ENCODE assay signal across 25 cellular contexts in the genomic region with DNA sequence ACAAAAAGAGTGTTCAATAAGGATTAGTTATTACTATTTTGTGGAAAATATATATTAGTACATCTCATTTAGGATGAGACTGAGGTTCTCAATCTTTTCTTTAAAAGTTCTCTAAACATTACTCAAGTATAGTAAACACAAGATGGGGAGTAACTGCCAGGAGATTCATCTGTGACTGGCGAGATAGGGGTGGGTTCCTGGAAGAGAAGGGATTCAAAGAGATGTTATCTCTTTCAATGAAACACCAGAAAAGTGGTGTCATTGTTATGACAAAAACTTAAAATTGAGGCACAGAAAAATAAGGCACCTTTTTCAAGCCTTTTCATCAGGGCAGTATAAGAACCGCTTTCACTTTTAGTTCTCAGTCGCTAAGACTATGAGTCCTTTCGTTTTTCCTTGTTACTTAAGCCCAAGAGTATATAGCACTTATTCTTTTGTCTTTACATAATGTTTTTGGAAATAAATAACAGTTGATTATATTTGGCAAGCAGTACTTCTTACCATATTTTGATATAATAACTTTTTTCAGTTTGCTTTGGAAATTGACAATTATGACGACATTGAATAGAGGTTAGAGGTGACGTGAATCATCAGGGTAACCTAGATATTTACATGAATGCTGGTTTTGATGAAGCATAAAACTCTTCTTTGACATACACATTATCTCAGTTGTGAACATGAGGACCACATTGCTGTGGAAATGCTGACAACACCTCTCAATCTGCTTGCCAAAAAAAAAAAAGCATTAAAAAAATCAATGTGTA.
A peak's percentile ranks its signal among the peaks of the same experiment; 100 is the strongest.
DNase-seq lines count a peak whose midpoint lies in the region; ATAC-seq, FAIRE-seq and TF ChIP-seq lines count a peak whose summit lies in the region.
"Had no signal": no experiment of that assay in that cellular context is flagged by ENCODE, and none has a peak within 500 bp of the region (broad histone marks: within the 10 kb centered on the region; RNA-seq: fewer than 3 reads in every experiment).

No MANE protein-coding gene starts in this region.

- H3K4me3 ChIP-seq in heart right ventricle: peak overlapping the region in 1 of 10 donors; percentile 7
- H3K4me3 ChIP-seq in Loucy (ENCODE audit: low read length, poor library complexity, severe bottlenecking): no peak overlapping the region
- H3K4me3 ChIP-seq in fibroblast of villous mesenchyme (ENCODE audit: low read depth, low read length): peak overlapping the region; percentile 5
- H3K4me3 ChIP-seq in small intestine (ENCODE audit: low read depth in 1 of 2, low read length in 2 of 2): no peak overlapping the region
- H3K4me3 ChIP-seq: ovary had no signal

- H3K79me2 ChIP-seq in Loucy (ENCODE audit: insufficient read depth, low read length): no peaks in the 10 kb centered on the region

- FAIRE-seq in small intestine (lab: Jason Lieb, UNC): no peak
- FAIRE-seq: H1 had no signal

- ATAC-seq in heart right ventricle: no peak
- peak; percentile 84 for ATAC-seq in GM19324 (IDR thresholded peaks at IDR 0.05; ENCODE audit: low FRiP score, unreplicated experiment)
- ATAC-seq: activated T-cell treated with anti-CD3 and anti-CD28 coated beads, Interleukin-2, amount 50 U/mL, for 72 hours had no signal

- intact Hi-C loops in heart right ventricle (cut with DNase I): loop anchor here in 3 of 10 donors (5.0 to 10.0 kb wide), 6 partner anchors 100 to 747 kb away; no protein-coding TSS in a partner anchor
- intact Hi-C loops in cardiac septum (cut with DNase I): loop anchor here (5.0 to 10.0 kb wide), 5 partner anchors 100 to 593 kb away; no protein-coding TSS in a partner anchor

- H3K9me3 ChIP-seq in heart right ventricle: peaks cover 0 to 18% (median 6%) of the 10 kb centered on the region in 11 donors
- H3K9me3 ChIP-seq in Loucy (ENCODE audit: insufficient read depth, low read depth, low read length): no peaks in the 10 kb centered on the region; the same call in 1 of the 2 replicates
- H3K9me3 ChIP-seq in small intestine (ENCODE audit: control insufficient read depth, low read depth): no peaks in the 10 kb centered on the region
- H3K9me3 ChIP-seq: ovary had no signal

- H3K9ac ChIP-seq in Loucy (ENCODE audit: low read depth, low read length, poor library complexity, severe bottlenecking): no peak overlapping the region

- H3F3A ChIP-seq in Loucy (ENCODE audit: low read depth): no peaks in the 10 kb centered on the region

- H3K9me2 ChIP-seq in Loucy (replicated peaks; ENCODE audit: low read depth, low read length): no peaks in the 10 kb centered on the region

- DNase-seq in heart right ventricle: no peak
- DNase-seq in cardiac septum (ENCODE audit: low spot score): no peak
- DNase-seq in fibroblast of villous mesenchyme (ENCODE audit: low read depth): no peak
- no peak for DNase-seq in activated CD4-positive, CD25-positive, alpha-beta regulatory T cell treated with anti-CD3 and anti-CD28 coated beads, Interleukin-2, amount 50 U/mL, for 72 hours
- DNase-seq in cerebellum (ENCODE audit: low spot score): no peak
- DNase-seq in small intestine: no peak
- DNase-seq: ACHN; activated CD4-positive, alpha-beta T cell treated with anti-CD3 and anti-CD28 coated beads, Interleukin-2, amount 10 ng/mL, durations not matched to agents 7 days and 5 days; activated naive CD4-positive, alpha-beta T cell treated with Interleukin-2 at 50 U/mL for 16 hours; activated T-cell treated with anti-CD3 and anti-CD28 coated beads, Interleukin-2, amount 50 U/mL, for 72 hours; DMS79 treated with DMSO at 0.1 percent for 48 hours; effector CD4-positive, alpha-beta T cell; glutamatergic neuron; MM.1S; NCI-H1417; NCI-H2081 treated with DMSO at 0.1 percent for 48 hours; NCI-H345; NCI-H748 treated with DMSO at 0.1 percent for 48 hours; nephron progenitor cell; ovary; stimulated activated CD4-positive, alpha-beta T cell treated with anti-CD3 and anti-CD28 coated beads, Interleukin-4, amount 100 ng/mL, for 1 hour had no signal

- no peaks in the 10 kb centered on the region for H4K20me1 ChIP-seq in Loucy (ENCODE audit: insufficient read depth, low read length, poor library complexity, severe bottlenecking)

- H3K4me1 ChIP-seq in heart right ventricle (peaks cover 0 to 18% (median 9%) of the 10 kb centered on the region in 9 donors), Loucy (ENCODE audit: insufficient read depth, low read length, poor library complexity, severe bottlenecking) (no peaks in the 10 kb centered on the region), small intestine (ENCODE audit: control insufficient read depth in 2 of 2, insufficient read depth in 1 of 2, low read depth in 1 of 2, low read length in 1 of 2) (no peaks in the 10 kb centered on the region)

- peak overlapping the region; percentile 35; the same call in 1 of the 2 replicates for H2AFZ ChIP-seq in Loucy (ENCODE audit: low read length)

- no peak for TF ChIP-seq CTCF in heart right ventricle (IDR thresholded peaks at IDR 0.05)
- no peak for TF ChIP-seq CTCF in Loucy (conservative IDR thresholded peaks at IDR 0.05; ENCODE audit: low read length)
- TF ChIP-seq CTCF in fibroblast of villous mesenchyme (IDR thresholded peaks at IDR 0.05; ENCODE audit: insufficient read depth, low read depth, low read length): no peak

- no peak overlapping the region for H3K4me2 ChIP-seq in Loucy (ENCODE audit: low read depth, low read length, poor library complexity, severe bottlenecking)

- H3K27ac ChIP-seq in heart right ventricle (peak overlapping the region in 7 of 10 donors; percentile 3 to 83 (median 78)), small intestine (ENCODE audit: low read depth in 1 of 2, low read length in 1 of 2) (peak overlapping the region in 1 of 2 donors; percentile 16)
- H3K27ac ChIP-seq: ovary, VCaP had no signal

- H3K36me3 ChIP-seq in heart right ventricle (no peaks in the 10 kb centered on the region), Loucy (ENCODE audit: insufficient read depth, low read length) (no peaks in the 10 kb centered on the region), small intestine (ENCODE audit: control insufficient read depth in 2 of 2, insufficient read depth in 2 of 2, low read length in 2 of 2) (no peaks in the 10 kb centered on the region)
- H3K36me3 ChIP-seq: ovary had no signal

- 72 to 83% methylated on average over 6 of the region's 6 CpGs for WGBS in heart right ventricle, 2 donors
- 72 to 80% (median 78%) methylated on average over 6 of the region's 6 CpGs for WGBS in small intestine, 3 donors

- H3K27me3 ChIP-seq in heart right ventricle (no peaks in the 10 kb centered on the region), Loucy (ENCODE audit: insufficient read depth, low read length, poor library complexity, severe bottlenecking) (no peaks in the 10 kb centered on the region), small intestine (ENCODE audit: control insufficient read depth in 2 of 2, insufficient read depth in 2 of 2, low read length in 2 of 2) (no peaks in the 10 kb centered on the region)
- H3K27me3 ChIP-seq: ovary had no signal
